15 cellular contexts compared by ENCODE assay signal in genomic region chr15:42582569-42583235, GRCh38. TPM values are rescaled to one million over a fixed set of nuclear protein-coding genes. Genes with fewer than 3 reads are reported as not detected.
A peak's percentile ranks its signal among the peaks of the same experiment; 100 is the strongest.
DNase-seq lines count a peak whose midpoint lies in the region; TF ChIP-seq lines count a peak whose summit lies in the region.
"Had no signal": no experiment of that assay in that cellular context is flagged by ENCODE, and none has a peak within 500 bp of the region (broad histone marks: within the 10 kb centered on the region; RNA-seq: fewer than 3 reads in every experiment).

No MANE protein-coding gene starts in this region.

- TF ChIP-seq POLR2A in Peyer's patch (IDR thresholded peaks at IDR 0.05), result no peak

- no peak for TF ChIP-seq CTCF in ascending aorta (IDR thresholded peaks at IDR 0.05)
- TF ChIP-seq CTCF in Peyer's patch (IDR thresholded peaks at IDR 0.05), result no peak

- DNase-seq in G401 (ENCODE audit: low spot score) (peak; percentile 60), ascending aorta (ENCODE audit: low spot score in 2 of 2) (peak in 1 of 2 donors; percentile 50), inferior parietal cortex (ENCODE audit: extremely low spot score) (peak; percentile 60), iPS-NIHi11 (ENCODE audit: low spot score) (no peak), Peyer's patch (no peak), Kasumi-1 (lab: John Stamatoyannopoulos, UW) (no peak)
- DNase-seq in activated CD8-positive, alpha-beta memory T cell treated with anti-CD3 and anti-CD28 coated beads, Interleukin-2, amount 50 U/mL, for 48 hours, result no peak
- DNase-seq: activated CD4-positive, CD25-positive, alpha-beta regulatory T cell treated with anti-CD3 and anti-CD28 coated beads, Interleukin-2, amount 50 U/mL, for 72 hours; DMS53; H7; KBM-7; NCI-H146; NCI-H510A treated with DMSO at 0.1 percent for 48 hours had no signal

- H3K27ac ChIP-seq in ascending aorta (peak overlapping the region; percentile 77 to 82), stomach smooth muscle (ENCODE audit: low read length) (peak overlapping the region; percentile 95), Peyer's patch (peak overlapping the region in 1 of 4 donors; percentile 55)
- H3K27ac ChIP-seq: neural progenitor cell had no signal

- H3K9me3 ChIP-seq in ascending aorta (no peaks in the 10 kb centered on the region), stomach smooth muscle (ENCODE audit: control insufficient read depth in 2 of 2, low read length in 2 of 2) (no peaks in the 10 kb centered on the region), Peyer's patch (no peaks in the 10 kb centered on the region)

- H3K27me3 ChIP-seq in ascending aorta (no peaks in the 10 kb centered on the region), stomach smooth muscle (ENCODE audit: control insufficient read depth in 1 of 2, insufficient read depth in 2 of 2, low read length in 2 of 2) (no peaks in the 10 kb centered on the region), Peyer's patch (no peaks in the 10 kb centered on the region)

- in situ Hi-C loops in G401 (cut with HindIII; ENCODE audit: low sequenced_read_pairs), result no loop called here

- intact Hi-C loops in ascending aorta (cut with DNase I), result no loop called here

- H3K4me1 ChIP-seq in ascending aorta (peaks cover 5 to 45% of the 10 kb centered on the region in 2 donors), stomach smooth muscle (ENCODE audit: control insufficient read depth, insufficient read depth, low read length) (peaks cover 32% of the 10 kb centered on the region), Peyer's patch (peaks cover 0 to 20% (median 2%) of the 10 kb centered on the region in 4 donors)

- H3K36me3 ChIP-seq in ascending aorta (peaks cover 2 to 12% of the 10 kb centered on the region in 2 donors), stomach smooth muscle (ENCODE audit: control insufficient read depth in 2 of 2, insufficient read depth in 2 of 2, low read length in 2 of 2) (peaks cover 8% of the 10 kb centered on the region in 2 donors), Peyer's patch (no peaks in the 10 kb centered on the region)
- H3K36me3 ChIP-seq: neural progenitor cell had no signal

- H3K4me3 ChIP-seq in ascending aorta (peak overlapping the region in 1 of 2 donors; percentile 46), stomach smooth muscle (ENCODE audit: low read length in 2 of 2) (peak overlapping the region; percentile 67 to 77), Peyer's patch (peak overlapping the region in 1 of 4 donors; percentile 8)

- peak overlapping the region; percentile 73 to 80 for H3K9ac ChIP-seq in stomach smooth muscle (ENCODE audit: low read length in 2 of 2)

RNA-seq across cellular contexts. Expression of gene STARD9, which starts 7.3 kb away (rescaled TPM):
- 2.5 and 4.0 TPM in 2 replicates for total RNA-seq in G401 (2014; rRNA removed; shearing (Covaris generic))
- total RNA-seq in ascending aorta, result 62.7 TPM
- 100 to 1,000 TPM in 1 of 4 donors, 10 to 100 TPM in 2, 1 to 10 TPM in 1; 4.2 to 153 (median 20.4) TPM for total RNA-seq in Peyer's patch

RNA-seq across cellular contexts. Expression of gene HAUS2, which starts 34.1 kb away (rescaled TPM):
- 18.2 and 39.1 TPM in 2 replicates for total RNA-seq in G401 (2014; rRNA removed; shearing (Covaris generic))
- total RNA-seq in ascending aorta (92.6 TPM), Peyer's patch (10 to 100 TPM; 12.9 to 21.9 (median 15.1) TPM)

RNA-seq across cellular contexts. Expression of gene LRRC57, which starts 34.1 kb away (rescaled TPM):
- 17.2 and 26.2 TPM in 2 replicates for total RNA-seq in G401 (2014; rRNA removed; shearing (Covaris generic))
- total RNA-seq in ascending aorta, result 1.6 TPM
- 10 to 100 TPM; 22.4 to 38.1 (median 33.1) TPM for total RNA-seq in Peyer's patch

Comparison
In these comparisons a context has a peak if more than half of its experiments do, and no peak if none do; other contexts are left out.
1. DNase-seq: peak in G401 (single experiment) and inferior parietal cortex (single experiment); none in activated CD8-positive, alpha-beta memory T cell treated with anti-CD3 and anti-CD28 coated beads, Interleukin-2, amount 50 U/mL, for 48 hours (single experiment), iPS-NIHi11 (single experiment), Peyer's patch (0 of 3) and Kasumi-1 (0 of 2).